Comparison of ENCODE assay signal across 18 cellular contexts in the genomic region with DNA sequence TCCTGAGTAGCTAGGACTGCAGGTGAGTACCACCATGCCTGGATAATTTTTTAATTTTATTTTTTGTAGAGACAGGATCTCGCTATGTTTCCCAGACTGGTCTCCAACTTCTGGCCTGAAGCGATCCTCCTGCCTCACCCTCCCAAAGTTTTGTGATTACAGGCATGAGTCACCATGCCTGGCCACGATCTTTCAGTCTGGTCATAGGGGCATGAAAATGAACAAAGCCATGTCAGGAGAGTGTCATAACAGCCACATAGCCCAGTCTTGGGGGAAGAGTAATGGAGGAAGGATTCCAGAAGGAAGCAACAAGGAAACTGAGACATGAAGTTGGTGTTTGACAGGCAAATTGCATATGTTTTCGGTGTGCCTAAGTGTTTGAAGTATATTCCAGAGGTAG.
"Had no signal": no experiment of that assay in that cellular context is flagged by ENCODE, and none has a peak within 500 bp of the region (broad histone marks: within the 10 kb centered on the region; RNA-seq: fewer than 3 reads in every experiment).

No MANE protein-coding gene starts in this region.

- H3K27ac ChIP-seq: foreskin keratinocyte, ovary, sigmoid colon, spleen, stomach, testis, upper lobe of right lung had no signal

- H3K9me3 ChIP-seq: ovary, sigmoid colon, spleen, stomach, testis, upper lobe of right lung had no signal

- H3K4me1 ChIP-seq: foreskin keratinocyte, sigmoid colon, spleen, stomach, testis, upper lobe of right lung had no signal

- H3K4me3 ChIP-seq: ovary, sigmoid colon, spleen, stomach, testis, upper lobe of right lung had no signal

- ATAC-seq: activated CD8-positive, alpha-beta T cell treated with anti-CD3 and anti-CD28 coated beads, Interleukin-2, amount 10 ng/mL, durations not matched to agents 7 days and 5 days; esophagus mucosa; foreskin keratinocyte; upper lobe of right lung had no signal

- DNase-seq: activated CD4-positive, alpha-beta T cell treated with anti-CD3 and anti-CD28 coated beads, Interleukin-2, amount 10 ng/mL, durations not matched to agents 24 days and 14 days; activated CD4-positive, CD25-positive, alpha-beta regulatory T cell; activated CD8-positive, alpha-beta memory T cell treated with anti-CD3 and anti-CD28 coated beads, Interleukin-2, amount 50 U/mL, for 4 hours; activated CD8-positive, alpha-beta T cell treated with anti-CD3 and anti-CD28 coated beads, Interleukin-2, amount 10 ng/mL, durations not matched to agents 7 days and 5 days; activated gamma-delta T cell; activated T-cell treated with anti-CD3 and anti-CD28 coated beads, Interleukin-2, amount 50 U/mL, for 48 hours; caudate nucleus; foreskin keratinocyte; glutamatergic neuron; hypothalamus; kidney glomerular epithelial cell; ovary; sigmoid colon; spleen; stomach; testis; upper lobe of right lung had no signal

- H3K36me3 ChIP-seq: ovary, sigmoid colon, spleen, stomach, upper lobe of right lung had no signal

- H3K27me3 ChIP-seq: foreskin keratinocyte, ovary, sigmoid colon, spleen, stomach, testis, upper lobe of right lung had no signal
